In the genomic region with DNA sequence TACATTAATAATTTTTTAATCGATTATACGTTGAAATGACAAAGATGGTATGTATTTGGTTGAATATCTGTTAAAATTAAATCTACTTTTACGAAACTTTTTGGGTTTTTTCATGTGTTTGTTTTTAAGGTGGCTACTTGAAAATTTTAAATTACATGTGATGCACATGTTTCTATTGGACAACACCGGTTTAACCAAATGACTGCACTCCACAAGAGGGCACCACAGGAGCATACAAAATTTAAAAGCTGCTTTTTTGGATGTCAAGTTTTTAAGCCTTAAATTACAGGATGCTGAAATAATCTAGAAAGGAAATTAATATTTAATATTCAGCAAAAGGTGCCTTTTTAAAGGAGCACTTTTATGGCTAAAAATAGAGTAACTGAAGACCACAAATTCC, we compare ENCODE assay signal across 8 cellular contexts.
DNase-seq lines count a peak whose midpoint lies in the region; TF ChIP-seq lines count a peak whose summit lies in the region.

No MANE protein-coding gene starts in this region.

- no peak overlapping the region for H3K27ac ChIP-seq in right atrium auricular region

- H3K4me3 ChIP-seq in right atrium auricular region: no peak overlapping the region

- no peaks in the 10 kb centered on the region for H3K9me3 ChIP-seq in right atrium auricular region

- DNase-seq in AML-193 (lab: John Stamatoyannopoulos, UW) (peak; percentile 30 to 36), GM20000 (ENCODE audit: low spot score) (peak; percentile 19), OCI-M1 (lab: John Stamatoyannopoulos, UW) (peak; percentile 75), right atrium auricular region (ENCODE audit: low spot score) (no peak), ecto neural progenitor cell (ENCODE audit: low spot score) (no peak), NCI-H187 (lab: John Stamatoyannopoulos, UW) (no peak)
- peak; percentile 55 for DNase-seq in activated naive CD4-positive, alpha-beta T cell treated with anti-CD3 and anti-CD28 coated beads, Interleukin-2, amount 50 U/mL, for 16 hours
- DNase-seq in stimulated activated CD4-positive, alpha-beta T cell treated with anti-CD3 and anti-CD28 coated beads, Interleukin-2, amount 100 ng/mL, for 24 hours: peak; percentile 57 to 62

- no peaks in the 10 kb centered on the region for H3K27me3 ChIP-seq in right atrium auricular region

- peaks cover 0 to 12% of the 10 kb centered on the region in 2 donors for H3K4me1 ChIP-seq in right atrium auricular region

- peaks cover 20% of the 10 kb centered on the region for H3K36me3 ChIP-seq in right atrium auricular region

- TF ChIP-seq CTCF in GM20000 (IDR thresholded peaks at IDR 0.05; ENCODE audit: extremely low read depth, missing control alignments) (peak; percentile 7), right atrium auricular region (IDR thresholded peaks at IDR 0.05) (peak; percentile 39 to 72)

Comparison
In these comparisons a context has a peak if more than half of its experiments do, and no peak if none do; other contexts are left out.
1. DNase-seq: peak in AML-193 (2 of 2), GM20000 (single experiment), OCI-M1 (single experiment), activated naive CD4-positive, alpha-beta T cell treated with anti-CD3 and anti-CD28 coated beads, Interleukin-2, amount 50 U/mL, for 16 hours (single experiment) and stimulated activated CD4-positive, alpha-beta T cell treated with anti-CD3 and anti-CD28 coated beads, Interleukin-2, amount 100 ng/mL, for 24 hours (2 of 2); none in right atrium auricular region (single experiment), ecto neural progenitor cell (single experiment) and NCI-H187 (0 of 2).